ENCODE assay signal across 1 cellular context in genomic region chr12:8995021-8995775, GRCh38.
TF ChIP-seq lines count a peak whose summit lies in the region.

No MANE protein-coding gene starts in this region.

TF ChIP-seq in endothelial cell of umbilical vein, 7 proteins besides CTCF, POLR2A, EP300 and RAD21:
- TF ChIP-seq JUN (IDR thresholded peaks at IDR 0.05; ENCODE audit: borderline replicate concordance, insufficient read depth, insufficient read length, low read depth): no peak
- no peak for TF ChIP-seq GATA2 (IDR thresholded peaks at IDR 0.05; ENCODE audit: insufficient read depth, insufficient read length, low read depth, low read length)
- no peak for TF ChIP-seq MAX (IDR thresholded peaks at IDR 0.05; ENCODE audit: insufficient read depth, insufficient read length)
- no peak for TF ChIP-seq MYC (IDR thresholded peaks at IDR 0.05; ENCODE audit: low read depth, low read length)
- TF ChIP-seq EZH2 (IDR thresholded peaks at IDR 0.05; ENCODE audit: borderline replicate concordance, low read depth, low read length, severe bottlenecking): no peak
- no peak for TF ChIP-seq POLR2AphosphoS5 (IDR thresholded peaks at IDR 0.05; ENCODE audit: insufficient read depth, low read depth, low read length)
